In the genomic region with DNA sequence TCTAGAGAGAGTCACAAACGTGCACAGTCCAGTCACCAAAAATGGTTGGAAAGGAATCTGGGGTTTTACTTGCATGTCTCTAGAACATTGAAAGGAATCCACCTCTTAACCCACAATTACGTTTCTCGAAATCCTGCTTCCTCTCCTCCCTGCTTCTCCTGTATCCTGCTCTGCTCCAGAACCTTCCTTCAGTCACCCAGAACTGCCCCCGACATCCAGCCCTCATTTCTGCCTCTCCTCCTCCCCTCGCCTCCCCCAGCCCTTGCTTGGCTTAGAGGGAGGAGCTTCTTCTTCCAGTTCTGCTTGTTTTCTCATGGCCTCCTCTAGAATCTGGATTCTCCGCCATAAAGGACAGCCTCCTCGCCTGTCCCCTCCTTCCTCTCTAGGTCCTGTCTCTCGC, we compare ENCODE assay signal across 19 cellular contexts.
"Had no signal": no experiment of that assay in that cellular context is flagged by ENCODE, and none has a peak within 500 bp of the region (broad histone marks: within the 10 kb centered on the region; RNA-seq: fewer than 3 reads in every experiment).

No MANE protein-coding gene starts in this region.

- H3K36me3 ChIP-seq: esophagus squamous epithelium, gastrocnemius medialis, ovary, prostate gland had no signal

- H3K9me3 ChIP-seq: esophagus squamous epithelium, gastrocnemius medialis, ovary, prostate gland had no signal

- H3K4me1 ChIP-seq: esophagus squamous epithelium, gastrocnemius medialis, prostate gland had no signal

- H3K27me3 ChIP-seq: gastrocnemius medialis, ovary had no signal

- H3K27ac ChIP-seq: esophagus squamous epithelium, gastrocnemius medialis, ovary, prostate gland, skin epidermis had no signal

- H3K4me3 ChIP-seq: esophagus squamous epithelium, gastrocnemius medialis, ovary, prostate gland, skin epidermis had no signal

- DNase-seq: activated CD4-positive, alpha-beta memory T cell treated with anti-CD3 and anti-CD28 coated beads, Interleukin-2, amount 10 ng/mL, durations not matched to agents 7 days and 5 days; activated CD4-positive, alpha-beta T cell treated with anti-CD3 and anti-CD28 coated beads for 48 hours; activated effector memory CD4-positive, alpha-beta T cell treated with Interleukin-2 at 50 U/mL for 16 hours; activated naive CD4-positive, alpha-beta T cell treated with anti-CD3 and anti-CD28 coated beads for 36 hours; activated naive CD8-positive, alpha-beta T cell treated with anti-CD3 and anti-CD28 coated beads, Interleukin-2, amount 10 ng/mL, durations not matched to agents 7 days and 5 days; activated T-cell treated with anti-CD3 and anti-CD28 coated beads, Interleukin-2, amount 50 U/mL, for 72 hours; amygdala; cerebellar nuclear complex; cortex of kidney; endodermal cell; esophagus squamous epithelium; gastrocnemius medialis; hypothalamus; ovary; stimulated activated CD4-positive, alpha-beta T cell treated with anti-CD3 and anti-CD28 coated beads, Interleukin-15, amount 100 ng/mL, for 24 hours; stimulated activated naive CD4-positive, alpha-beta T cell; T-helper 1 cell had no signal

- ATAC-seq: activated T-cell treated with anti-CD3 and anti-CD28 coated beads, Interleukin-2, amount 50 U/mL, for 72 hours; gastrocnemius medialis had no signal
